In the genomic region with DNA sequence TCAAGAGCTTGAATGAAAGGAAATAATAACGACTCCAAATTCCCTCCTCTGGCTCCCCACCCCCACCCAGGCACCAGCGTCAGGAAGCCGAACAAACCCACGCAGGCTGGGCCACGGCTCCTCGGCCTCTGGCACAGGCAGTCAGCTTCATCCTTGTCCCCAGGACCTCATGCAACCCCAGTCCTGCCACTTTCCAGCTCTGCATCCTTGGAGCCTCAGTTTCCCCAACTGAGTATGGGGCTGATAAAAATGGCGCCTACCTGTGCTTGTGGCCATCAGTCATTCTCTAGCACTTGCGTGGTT, we compare ENCODE assay signal across 21 cellular contexts.
A peak's percentile ranks its signal among the peaks of the same experiment; 100 is the strongest.
DNase-seq lines count a peak whose midpoint lies in the region; ATAC-seq, FAIRE-seq and TF ChIP-seq lines count a peak whose summit lies in the region.
"Had no signal": no experiment of that assay in that cellular context is flagged by ENCODE, and none has a peak within 500 bp of the region (broad histone marks: within the 10 kb centered on the region; RNA-seq: fewer than 3 reads in every experiment).

No MANE protein-coding gene starts in this region.

- H3K27ac ChIP-seq in HL-60 (replicated peaks) (peak overlapping the region; percentile 56), endothelial cell of umbilical vein (ENCODE audit: insufficient read depth, low read depth, low read length) (peak overlapping the region; percentile 4), mesenchymal stem cell (ENCODE audit: low read length, poor library complexity, severe bottlenecking) (no peak overlapping the region), spleen (peak overlapping the region; percentile 30 to 88 (median 79))

- BruUV-seq in endothelial cell of umbilical vein (replicated peaks; lab: Mats Ljungman, UMichigan): no TSS peak

- TF ChIP-seq POLR2A in endothelial cell of umbilical vein (IDR thresholded peaks at IDR 0.05; ENCODE audit: low read depth, low read length): no peak
- no peak for TF ChIP-seq POLR2A in spleen (IDR thresholded peaks at IDR 0.05)

- dilution Hi-C loops in endothelial cell of umbilical vein (cut with MboI; ENCODE audit: extremely low pct_ligation_motif_present, low sequenced_read_pairs): no loop called here

- no peak for FAIRE-seq in endothelial cell of umbilical vein (lab: Jason Lieb, UNC)

- H2BK5ac ChIP-seq in mesenchymal stem cell (ENCODE audit: low read depth, low read length, poor library complexity, severe bottlenecking): no peak overlapping the region

- peak overlapping the region; percentile 29 to 89 for H2BK12ac ChIP-seq in mesenchymal stem cell (ENCODE audit: low read length in 2 of 2)

- no peak overlapping the region for H3K4me3 ChIP-seq in HL-60 (replicated peaks; ENCODE audit: insufficient read depth, low read length)
- no peak overlapping the region for H3K4me3 ChIP-seq in endothelial cell of umbilical vein (replicated peaks in 1 of 3; ENCODE audit: insufficient read depth in 1 of 3, low read depth in 1 of 3, low read length in 3 of 3)
- H3K4me3 ChIP-seq in mesenchymal stem cell (ENCODE audit: insufficient read depth in 1 of 2, low read depth in 1 of 2, low read length in 2 of 2): no peak overlapping the region
- peak overlapping the region in 1 of 8 donors; percentile 26 for H3K4me3 ChIP-seq in spleen
- H3K4me3 ChIP-seq: uterus had no signal

- H3K27me3 ChIP-seq in HL-60 (ENCODE audit: insufficient read depth, poor library complexity, severe bottlenecking) (no peaks in the 10 kb centered on the region), endothelial cell of umbilical vein (ENCODE audit: control insufficient read depth in 2 of 2, insufficient read depth in 2 of 2, low read length in 2 of 2) (no peaks in the 10 kb centered on the region), mesenchymal stem cell (ENCODE audit: control insufficient read depth in 1 of 2, insufficient read depth in 1 of 2, low read length in 2 of 2) (no peaks in the 10 kb centered on the region), spleen (replicated peaks in 1 of 7) (no peaks in the 10 kb centered on the region)
- H3K27me3 ChIP-seq: uterus had no signal

- CTCF ChIA-PET in endothelial cell of umbilical vein (lab: Charles Lee): interaction anchor here (0.6 to 2.3 kb wide), 5 partner anchors 13 to 206 kb away, joined by 3 to 7 read pairs (median 4); no protein-coding TSS in a partner anchor

- H3K79me2 ChIP-seq in endothelial cell of umbilical vein (ENCODE audit: control insufficient read depth, insufficient read depth, low read length): no peaks in the 10 kb centered on the region

- H3K4ac ChIP-seq in mesenchymal stem cell (ENCODE audit: low read depth in 1 of 2, low read length in 2 of 2): peak overlapping the region in 1 of 2 experiments; percentile 72

- H3K4me2 ChIP-seq in endothelial cell of umbilical vein (ENCODE audit: insufficient read depth, low read length): no peak overlapping the region
- no peak overlapping the region for H3K4me2 ChIP-seq in mesenchymal stem cell (ENCODE audit: low read length, poor library complexity, severe bottlenecking)

- TF ChIP-seq CTCF in HL-60 (IDR thresholded peaks at IDR 0.05; ENCODE audit: insufficient read depth, low read length) (no peak), endothelial cell of umbilical vein (IDR thresholded peaks at IDR 0.05; ENCODE audit: extremely low read depth in 1 of 2, insufficient read depth in 1 of 2, low read depth in 1 of 2, low read length in 2 of 2) (no peak), spleen (IDR thresholded peaks at IDR 0.05 in 8 of 11, conservative IDR thresholded peaks at IDR 0.05 in 3 of 11) (no peak)

- no peak for DNase-seq in HL-60 (ENCODE audit: low read depth in 1 of 2, low spot score in 1 of 2)
- DNase-seq in endothelial cell of umbilical vein (ENCODE audit: low read depth, low spot score): no peak
- DNase-seq in mesenchymal stem cell: no peak
- no peak for DNase-seq in spleen
- no peak for DNase-seq in NCI-H774 (lab: John Stamatoyannopoulos, UW)
- no peak for DNase-seq in NCI-H1417 treated with DMSO at 0.1 percent for 48 hours (lab: John Stamatoyannopoulos, UW)
- no peak for DNase-seq in kidney tubule cell (ENCODE audit: low spot score)
- DNase-seq: activated naive CD4-positive, alpha-beta T cell treated with anti-CD3 and anti-CD28 coated beads, Interleukin-2, amount 50 U/mL, for 16 hours; amygdala; GOT3; KG1; midbrain; NCI-H146; NCI-H510A treated with DMSO at 0.1 percent for 48 hours; PC-3; SHP77; stimulated activated CD8-positive, alpha-beta memory T cell treated with anti-CD3 and anti-CD28 coated beads, Interleukin-4, amount 100 ng/mL, for 48 hours; T1000; uterus had no signal

- H2AFZ ChIP-seq in endothelial cell of umbilical vein (ENCODE audit: low read depth, low read length) (no peak overlapping the region), mesenchymal stem cell (ENCODE audit: low read depth, low read length) (no peak overlapping the region)

- no peak overlapping the region for H4K91ac ChIP-seq in mesenchymal stem cell (ENCODE audit: low read length)

- H4K20me1 ChIP-seq in endothelial cell of umbilical vein (replicated peaks; ENCODE audit: control insufficient read depth, extremely low read depth, insufficient read depth, low read length): no peaks in the 10 kb centered on the region

- intact Hi-C loops in endothelial cell of umbilical vein (cut with micrococcal nuclease): no loop called here
- intact Hi-C loops in spleen (cut with DNase I; ENCODE audit: low total_unique reads): no loop called here

- no peak overlapping the region for H2AK5ac ChIP-seq in mesenchymal stem cell (ENCODE audit: low read length, severe bottlenecking)

- H3K36me3 ChIP-seq in endothelial cell of umbilical vein (ENCODE audit: control insufficient read depth in 2 of 2, extremely low read depth in 1 of 2, insufficient read depth in 2 of 2, low read length in 2 of 2): no peaks in the 10 kb centered on the region
- no peaks in the 10 kb centered on the region for H3K36me3 ChIP-seq in mesenchymal stem cell (ENCODE audit: control insufficient read depth in 1 of 2, insufficient read depth in 2 of 2, low read depth in 1 of 2, low read length in 2 of 2)
- H3K36me3 ChIP-seq in spleen: peaks cover 0 to 12% (median 0%) of the 10 kb centered on the region in 6 donors
- H3K36me3 ChIP-seq: uterus had no signal

- 88% methylated on average over 8 of the region's 8 CpGs for WGBS in mesenchymal stem cell
- WGBS in spleen, 5 donors: 38 to 54% (median 42%) methylated on average over 8 of the region's 8 CpGs

- H2BK120ac ChIP-seq in mesenchymal stem cell (ENCODE audit: low read depth, low read length): no peak overlapping the region

- H3K9me1 ChIP-seq in endothelial cell of umbilical vein (replicated peaks; ENCODE audit: control insufficient read depth, extremely low read depth, insufficient read depth, low read length): no peaks in the 10 kb centered on the region

- H3K4me1 ChIP-seq in endothelial cell of umbilical vein (ENCODE audit: control insufficient read depth, extremely low read depth, insufficient read depth, low read length) (peaks cover 51% of the 10 kb centered on the region), mesenchymal stem cell (ENCODE audit: control insufficient read depth, insufficient read depth, low read depth, low read length) (peaks cover 26% of the 10 kb centered on the region), spleen (peaks cover 28 to 96% (median 65%) of the 10 kb centered on the region in 6 donors)

- POLR2A ChIA-PET in endothelial cell of umbilical vein (lab: Charles Lee): interaction anchor here (0.5 kb wide), 2 partner anchors 196 to 198 kb away, joined by 3 to 7 read pairs; partner anchors contain the start of gene GRK5

- peak overlapping the region; percentile 13 for H3K9ac ChIP-seq in endothelial cell of umbilical vein (replicated peaks; ENCODE audit: extremely low read depth, insufficient read depth, low read length)
- H3K9ac ChIP-seq in mesenchymal stem cell (ENCODE audit: low read length): no peak overlapping the region

- H3K23ac ChIP-seq in mesenchymal stem cell (ENCODE audit: low read length in 2 of 2): no peak overlapping the region

- H3K18ac ChIP-seq in mesenchymal stem cell (ENCODE audit: low read depth in 1 of 2, low read length in 2 of 2): peak overlapping the region; percentile 64 to 87

- no peak overlapping the region for H4K8ac ChIP-seq in mesenchymal stem cell (ENCODE audit: low read length)

- H3K14ac ChIP-seq in mesenchymal stem cell (ENCODE audit: low read length in 2 of 2): peak overlapping the region in 1 of 2 experiments; percentile 89

- peak overlapping the region; percentile 26 for H2BK15ac ChIP-seq in mesenchymal stem cell (ENCODE audit: low read depth, poor library complexity, severe bottlenecking)

- no peak for ATAC-seq in GM21619 (IDR thresholded peaks at IDR 0.05; ENCODE audit: unreplicated experiment)
- ATAC-seq: PC-3, WTC11 had no signal

- H3K79me1 ChIP-seq in mesenchymal stem cell (replicated peaks; ENCODE audit: low read length, poor library complexity, severe bottlenecking): peaks cover 10% of the 10 kb centered on the region

- H3K9me3 ChIP-seq in endothelial cell of umbilical vein (replicated peaks; ENCODE audit: control insufficient read depth, insufficient read depth, low read length) (no peaks in the 10 kb centered on the region), mesenchymal stem cell (ENCODE audit: control insufficient read depth, low read length) (no peaks in the 10 kb centered on the region), spleen (no peaks in the 10 kb centered on the region)
- H3K9me3 ChIP-seq: uterus had no signal

TF ChIP-seq in endothelial cell of umbilical vein, 7 proteins besides CTCF, POLR2A, EP300 and RAD21:
- TF ChIP-seq GATA2 (IDR thresholded peaks at IDR 0.05; ENCODE audit: insufficient read depth, insufficient read length, low read depth, low read length): no peak
- no peak for TF ChIP-seq FOS (IDR thresholded peaks at IDR 0.05; ENCODE audit: borderline replicate concordance, insufficient read depth, low read length)
- TF ChIP-seq MAX (IDR thresholded peaks at IDR 0.05; ENCODE audit: insufficient read depth, insufficient read length): no peak
- no peak for TF ChIP-seq MYC (IDR thresholded peaks at IDR 0.05; ENCODE audit: low read depth, low read length)
- TF ChIP-seq JUN (IDR thresholded peaks at IDR 0.05; ENCODE audit: borderline replicate concordance, insufficient read depth, insufficient read length, low read depth): no peak
- no peak for TF ChIP-seq EZH2 (IDR thresholded peaks at IDR 0.05; ENCODE audit: borderline replicate concordance, low read depth, low read length, severe bottlenecking)
- TF ChIP-seq POLR2AphosphoS5 (IDR thresholded peaks at IDR 0.05; ENCODE audit: insufficient read depth, low read depth, low read length): no peak
